8 cellular contexts compared by ENCODE assay signal in the genomic region with DNA sequence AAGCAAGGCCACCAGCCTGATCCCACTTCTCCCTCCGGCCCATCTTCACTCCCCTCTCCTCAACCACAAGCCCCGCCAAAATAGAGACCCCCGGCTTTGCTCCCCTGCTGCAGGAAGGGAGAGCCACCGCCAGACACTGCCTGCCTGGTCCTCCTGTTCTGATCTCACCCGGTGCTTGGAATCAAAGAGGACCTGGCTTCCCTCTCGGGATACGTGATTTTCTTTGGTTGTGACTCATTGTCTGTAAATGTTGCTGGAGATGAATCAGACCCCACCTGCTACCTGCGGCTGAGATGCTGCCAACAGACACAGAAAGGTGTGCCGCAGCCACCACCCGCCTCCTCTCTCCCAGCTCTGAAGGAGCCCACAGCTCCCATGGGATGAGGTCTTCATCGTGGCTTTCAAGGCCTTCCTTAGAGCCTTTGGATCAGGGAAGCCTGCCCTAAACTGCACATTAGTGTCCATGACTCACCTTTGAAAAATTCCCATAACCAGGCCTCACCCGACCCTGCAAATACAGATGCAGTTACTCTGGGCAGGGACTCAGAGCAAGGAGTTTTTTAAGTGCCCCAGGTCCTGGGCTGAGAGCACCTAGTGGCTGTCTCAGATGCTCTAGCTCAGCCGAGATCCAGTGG.
DNase-seq lines count a peak whose midpoint lies in the region; ATAC-seq and TF ChIP-seq lines count a peak whose summit lies in the region.

No MANE protein-coding gene starts in this region.

- no peaks in the 10 kb centered on the region for H3K36me3 Mint-ChIP-seq in activated T-helper 17 cell treated with anti-CD3 and anti-CD28 coated beads, Interleukin-2, amount 50 U/mL, for 72 hours (ENCODE audit: low read depth)
- H3K36me3 Mint-ChIP-seq in activated CD4-positive, alpha-beta memory T cell treated with anti-CD3 and anti-CD28 coated beads, Interleukin-2, amount 10 ng/mL, durations not matched to agents 7 days and 5 days (ENCODE audit: low read depth), result no peaks in the 10 kb centered on the region

- peak; percentile 6 for DNase-seq in SIG-M5 treated with dmso at 0.1 percent for 504 hours (lab: John Stamatoyannopoulos, UW; ENCODE audit: unreplicated experiment)
- DNase-seq in SIG-M5 (lab: John Stamatoyannopoulos, UW), result no peak
- peak; percentile 94 for DNase-seq in kidney glomerular epithelial cell (lab: John Stamatoyannopoulos, UW)
- DNase-seq in uterus, result peak; percentile 20 to 43
- DNase-seq in activated CD4-positive, alpha-beta memory T cell treated with anti-CD3 and anti-CD28 coated beads, Interleukin-2, amount 10 ng/mL, durations not matched to agents 7 days and 5 days, result no peak
- no peak for DNase-seq in activated CD4-positive, alpha-beta T cell treated with anti-CD3 and anti-CD28 coated beads for 1 hour
- no peak for DNase-seq in stimulated activated naive CD4-positive, alpha-beta T cell treated with Interleukin-2 at 50 U/mL for 16 hours (lab: John Stamatoyannopoulos, UW)

- peak overlapping the region; percentile 49 to 55 for H3K27ac ChIP-seq in uterus

- ATAC-seq in activated T-helper 17 cell treated with anti-CD3 and anti-CD28 coated beads, Interleukin-2, amount 50 U/mL, for 72 hours (replicated peaks), result no peak

- H3K9me3 ChIP-seq in uterus, result no peaks in the 10 kb centered on the region

- no peaks in the 10 kb centered on the region for H3K9me3 Mint-ChIP-seq in activated T-helper 17 cell treated with anti-CD3 and anti-CD28 coated beads, Interleukin-2, amount 50 U/mL, for 72 hours
- H3K9me3 Mint-ChIP-seq in activated CD4-positive, alpha-beta memory T cell treated with anti-CD3 and anti-CD28 coated beads, Interleukin-2, amount 10 ng/mL, durations not matched to agents 7 days and 5 days, result no peaks in the 10 kb centered on the region

- no peak overlapping the region for H3K4me3 Mint-ChIP-seq in activated T-helper 17 cell treated with anti-CD3 and anti-CD28 coated beads, Interleukin-2, amount 50 U/mL, for 72 hours
- no peak overlapping the region for H3K4me3 Mint-ChIP-seq in activated CD4-positive, alpha-beta memory T cell treated with anti-CD3 and anti-CD28 coated beads, Interleukin-2, amount 10 ng/mL, durations not matched to agents 7 days and 5 days

- H3K27me3 ChIP-seq in uterus, result no peaks in the 10 kb centered on the region

- POLR2A ChIA-PET in activated CD4-positive, alpha-beta memory T cell treated with anti-CD3 and anti-CD28 coated beads, Interleukin-2, amount 10 ng/mL, durations not matched to agents 7 days and 5 days (lab: Charles Lee), result no interaction called here

- H3K4me1 ChIP-seq in uterus, result no peaks in the 10 kb centered on the region

- no peaks in the 10 kb centered on the region for H3K4me1 Mint-ChIP-seq in activated T-helper 17 cell treated with anti-CD3 and anti-CD28 coated beads, Interleukin-2, amount 50 U/mL, for 72 hours
- H3K4me1 Mint-ChIP-seq in activated CD4-positive, alpha-beta memory T cell treated with anti-CD3 and anti-CD28 coated beads, Interleukin-2, amount 10 ng/mL, durations not matched to agents 7 days and 5 days, result peaks cover 2% of the 10 kb centered on the region

- H3K4me3 ChIP-seq in uterus, result no peak overlapping the region

- peaks cover 16% of the 10 kb centered on the region for H3K27me3 Mint-ChIP-seq in activated T-helper 17 cell treated with anti-CD3 and anti-CD28 coated beads, Interleukin-2, amount 50 U/mL, for 72 hours
- H3K27me3 Mint-ChIP-seq in activated CD4-positive, alpha-beta memory T cell treated with anti-CD3 and anti-CD28 coated beads, Interleukin-2, amount 10 ng/mL, durations not matched to agents 7 days and 5 days, result peaks cover 10% of the 10 kb centered on the region

- TF ChIP-seq POLR2A in uterus (IDR thresholded peaks at IDR 0.05), result no peak

- H3K27ac Mint-ChIP-seq in activated T-helper 17 cell treated with anti-CD3 and anti-CD28 coated beads, Interleukin-2, amount 50 U/mL, for 72 hours, result peak overlapping the region; percentile 47
- H3K27ac Mint-ChIP-seq in activated CD4-positive, alpha-beta memory T cell treated with anti-CD3 and anti-CD28 coated beads, Interleukin-2, amount 10 ng/mL, durations not matched to agents 7 days and 5 days, result no peak overlapping the region

- H3K36me3 ChIP-seq in uterus, result no peaks in the 10 kb centered on the region

- intact Hi-C loops in uterus (cut with DNase I; ENCODE audit: low total_unique reads), result no loop called here

- no peak for TF ChIP-seq CTCF in uterus (IDR thresholded peaks at IDR 0.05)

- CTCF ChIA-PET in activated CD4-positive, alpha-beta memory T cell treated with anti-CD3 and anti-CD28 coated beads, Interleukin-2, amount 10 ng/mL, durations not matched to agents 7 days and 5 days (lab: Charles Lee), result interaction anchor here (0.6 to 1.4 kb wide), 2 partner anchors 11 to 285 kb away, joined by 3 read pairs; no protein-coding TSS in a partner anchor

Comparison
In these comparisons a context has a peak if more than half of its experiments do, and no peak if none do; other contexts are left out.
1. DNase-seq: peak in SIG-M5 treated with dmso at 0.1 percent for 504 hours (single experiment), kidney glomerular epithelial cell (single experiment) and uterus (2 of 2); none in SIG-M5 (single experiment), activated CD4-positive, alpha-beta memory T cell treated with anti-CD3 and anti-CD28 coated beads, Interleukin-2, amount 10 ng/mL, durations not matched to agents 7 days and 5 days (single experiment), activated CD4-positive, alpha-beta T cell treated with anti-CD3 and anti-CD28 coated beads for 1 hour (single experiment) and stimulated activated naive CD4-positive, alpha-beta T cell treated with Interleukin-2 at 50 U/mL for 16 hours (single experiment).